Comparison of ENCODE assay signal across 15 cellular contexts in the genomic region with DNA sequence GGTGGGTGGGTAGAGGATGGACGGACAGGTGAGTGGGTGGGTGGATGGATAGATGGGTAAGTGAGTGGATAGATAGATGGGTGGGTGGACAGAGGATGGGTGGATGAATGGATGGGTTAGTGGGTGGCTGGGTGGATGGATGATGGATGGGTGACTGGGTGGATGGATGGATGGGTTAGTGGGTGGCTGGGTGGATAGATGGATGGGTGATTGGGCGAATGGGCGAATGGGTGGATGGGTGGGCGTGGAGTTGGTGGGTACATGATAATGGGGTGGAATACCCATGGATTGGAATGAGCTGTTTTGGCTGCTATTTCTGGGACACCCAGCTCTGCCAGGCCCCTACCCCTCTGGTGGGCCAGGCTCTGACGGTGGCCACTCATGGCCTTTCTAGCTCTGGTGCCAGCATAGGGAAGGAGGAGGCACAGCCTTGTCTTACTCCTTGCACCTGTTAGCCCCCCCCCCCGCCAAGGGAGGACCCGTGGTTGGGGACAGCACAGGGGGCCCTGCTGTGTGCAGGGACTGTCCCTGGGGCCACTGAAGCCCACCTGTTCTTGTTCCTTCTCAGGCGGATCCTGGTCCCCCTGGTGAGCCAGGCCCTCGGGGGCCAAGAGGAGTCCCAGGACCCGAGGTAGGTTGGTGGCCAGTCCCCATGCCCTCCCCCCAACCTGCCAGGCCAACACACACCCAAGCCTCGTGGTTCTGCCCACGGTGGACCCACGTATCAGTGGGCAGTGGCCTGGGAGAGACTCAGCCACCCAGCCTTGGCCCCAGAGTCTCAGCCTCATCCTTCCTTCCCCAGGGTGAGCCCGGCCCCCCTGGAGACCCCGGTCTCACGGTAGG. TPM values are rescaled to one million over a fixed set of nuclear protein-coding genes. Genes with fewer than 3 reads are reported as not detected.
A peak's percentile ranks its signal among the peaks of the same experiment; 100 is the strongest.
DNase-seq lines count a peak whose midpoint lies in the region; ATAC-seq and TF ChIP-seq lines count a peak whose summit lies in the region.
"Had no signal": no experiment of that assay in that cellular context is flagged by ENCODE, and none has a peak within 500 bp of the region (broad histone marks: within the 10 kb centered on the region; RNA-seq: fewer than 3 reads in every experiment).

No MANE protein-coding gene starts in this region.

- POLR2A ChIA-PET in IMR-90 (lab: Charles Lee; ENCODE audit: unreplicated experiment): no interaction called here

- intact Hi-C loops in IMR-90 (cut with micrococcal nuclease): no loop called here
- intact Hi-C loops in left cardiac atrium (cut with DNase I): no loop called here
- intact Hi-C loops in psoas muscle (cut with DNase I): no loop called here

- ATAC-seq in activated CD4-positive, CD25-positive, alpha-beta regulatory T cell treated with anti-CD3 and anti-CD28 coated beads, Interleukin-2, amount 50 U/mL, for 24 hours: no peak
- ATAC-seq in IMR-90 (ENCODE audit: low read depth): no peak
- ATAC-seq in left cardiac atrium: no peak
- no peak for ATAC-seq in psoas muscle
- no peak for ATAC-seq in stimulated activated naive CD8-positive, alpha-beta T cell treated with anti-CD3 and anti-CD28 coated beads, Interleukin-15, Interleukin-2, amounts not matched to agents 100 U/mL and 50 U/mL, for 24 hours

- H3K4me3 ChIP-seq in IMR-90 (ENCODE audit: insufficient read depth, low read depth, low read length) (no peak overlapping the region), psoas muscle (no peak overlapping the region)

- dilution Hi-C loops in IMR-90 (cut with HindIII; ENCODE audit: low sequenced_read_pairs, unreplicated experiment): no loop called here

- peak overlapping the region; percentile 37 for H2BK5ac ChIP-seq in IMR-90 (ENCODE audit: low read depth, low read length, poor library complexity, severe bottlenecking)

- TF ChIP-seq RAD21 in IMR-90 (IDR thresholded peaks at IDR 0.05; ENCODE audit: low read length): no peak

- no peak overlapping the region for H4K91ac ChIP-seq in IMR-90 (ENCODE audit: insufficient read depth, low read depth, low read length)

- H2AFZ ChIP-seq in IMR-90 (replicated peaks; ENCODE audit: low read length, poor library complexity): peak overlapping the region; percentile 49

- TF ChIP-seq CTCF in IMR-90 (conservative IDR thresholded peaks at IDR 0.05; ENCODE audit: low read depth, low read length) (no peak), psoas muscle (IDR thresholded peaks at IDR 0.05) (no peak)

- WGBS in IMR-90 (ENCODE audit: extremely low coverage in 2 of 2, insufficient read length in 1 of 2), 2 experiments: 93 to 100% methylated on average over 2 to 5 of the region's 16 CpGs
- 78 to 93% (median 83%) methylated on average over 16 of the region's 16 CpGs for WGBS in psoas muscle, 3 donors

- no peak overlapping the region for H3K14ac ChIP-seq in IMR-90 (replicated peaks; ENCODE audit: low read depth, low read length)

- CTCF ChIA-PET in IMR-90 (lab: Yijun Ruan, JAX): no interaction called here

- H2BK15ac ChIP-seq in IMR-90 (ENCODE audit: low read depth, low read length): no peak overlapping the region

- H4K5ac ChIP-seq in IMR-90 (ENCODE audit: low read depth, low read length): no peak overlapping the region

- H3K4me1 ChIP-seq in IMR-90 (ENCODE audit: control insufficient read depth, insufficient read depth, low read length) (peaks cover 9% of the 10 kb centered on the region; the same call in 1 of the 2 replicates), psoas muscle (no peaks in the 10 kb centered on the region)

- H3K23ac ChIP-seq in IMR-90 (ENCODE audit: low read depth, low read length): no peak overlapping the region

- in situ Hi-C loops in IMR-90 (cut with MboI; ENCODE audit: low sequenced_read_pairs): no loop called here

- H4K20me1 ChIP-seq in IMR-90 (ENCODE audit: insufficient read depth, low read length): peaks cover 98% of the 10 kb centered on the region

- no peak overlapping the region for H3K18ac ChIP-seq in IMR-90 (ENCODE audit: low read depth, low read length)

- H3K27me3 ChIP-seq in IMR-90 (ENCODE audit: control insufficient read depth, insufficient read depth, low read length) (no peaks in the 10 kb centered on the region), psoas muscle (ENCODE audit: insufficient read depth in 3 of 3, low read length in 2 of 3) (peaks cover 0 to 9% (median 0%) of the 10 kb centered on the region in 3 donors)

- H3K9me3 ChIP-seq in IMR-90 (ENCODE audit: control insufficient read depth, insufficient read depth, low read length) (no peaks in the 10 kb centered on the region), psoas muscle (no peaks in the 10 kb centered on the region)

- no peak overlapping the region for H3K56ac ChIP-seq in IMR-90 (ENCODE audit: extremely low read depth, insufficient read depth, low read length)

- BruUV-seq in IMR-90 (replicated peaks; lab: Mats Ljungman, UMichigan): no TSS peak

- 0 out of 2 replicates have a peak, but pooled peaks have one; percentile 1 for TF ChIP-seq POLR2A in IMR-90 (IDR thresholded peaks at IDR 0.05; ENCODE audit: low read depth, low read length)

- peak overlapping the region; percentile 23; the same call in 1 of the 2 replicates for H2BK120ac ChIP-seq in IMR-90 (ENCODE audit: low read depth, low read length)

- peaks cover 99% of the 10 kb centered on the region for H3K36me3 ChIP-seq in IMR-90 (ENCODE audit: control insufficient read depth, insufficient read depth, low read length)
- H3K36me3 ChIP-seq in psoas muscle (ENCODE audit: insufficient read depth in 1 of 2, low read depth in 1 of 2): peaks cover 0 to 28% of the 10 kb centered on the region in 2 donors

- H3K79me1 ChIP-seq in IMR-90 (ENCODE audit: low read depth in 1 of 2, low read length in 2 of 2): peaks cover 17 to 92% of the 10 kb centered on the region in 2 experiments

- H3K27ac ChIP-seq in IMR-90 (ENCODE audit: insufficient read depth, low read length): no peak overlapping the region
- H3K27ac ChIP-seq in psoas muscle: no peak overlapping the region

- no peak overlapping the region for H2AK9ac ChIP-seq in IMR-90 (replicated peaks; ENCODE audit: low read depth, low read length, poor library complexity)

- no peak overlapping the region for H3K4me2 ChIP-seq in IMR-90 (ENCODE audit: low read depth, low read length)

- H3K4ac ChIP-seq in IMR-90 (ENCODE audit: low read depth, low read length): no peak overlapping the region

- H2AK5ac ChIP-seq in IMR-90 (ENCODE audit: low read depth, low read length): peak overlapping the region; percentile 1; the same call in 1 of the 2 replicates

- H3K9ac ChIP-seq in IMR-90 (ENCODE audit: low read depth, low read length): no peak overlapping the region

- no peak overlapping the region for H4K8ac ChIP-seq in IMR-90 (ENCODE audit: low read depth in 2 of 2, low read length in 2 of 2)

- H3K9me1 ChIP-seq in IMR-90 (ENCODE audit: insufficient read depth, low read length): peaks cover 26% of the 10 kb centered on the region

- H2BK20ac ChIP-seq in IMR-90 (ENCODE audit: low read depth, low read length): 0 out of 2 replicates have a peak overlapping the region, but pooled peaks have one; percentile 35

- DNase-seq in activated CD4-positive, CD25-positive, alpha-beta regulatory T cell treated with anti-CD3 and anti-CD28 coated beads, Interleukin-2, amount 50 U/mL, for 72 hours: peak; percentile 19
- DNase-seq in IMR-90: no peak
- peak; percentile 13 for DNase-seq in left cardiac atrium
- DNase-seq in psoas muscle: peak; percentile 14 to 37
- no peak for DNase-seq in stimulated activated naive CD8-positive, alpha-beta T cell treated with anti-CD3 and anti-CD28 coated beads, Interleukin-15, Interleukin-2, amounts not matched to agents 100 U/mL and 50 U/mL, for 24 hours
- DNase-seq in NCI-H1694 (lab: John Stamatoyannopoulos, UW): no peak
- no peak for DNase-seq in cerebellum (ENCODE audit: low spot score)
- DNase-seq: activated CD4-positive, alpha-beta T cell treated with anti-CD3 and anti-CD28 coated beads, Interleukin-2, amount 50 U/mL, for 1 hour; caudate nucleus; COR-L47; immature natural killer cell; NCI-H2081 treated with DMSO at 0.1 percent for 48 hours; NCI-H82; stimulated activated CD4-positive, alpha-beta T cell treated with anti-CD3 and anti-CD28 coated beads, Interleukin-2, amount 100 ng/mL, for 48 hours had no signal

TF ChIP-seq in IMR-90, 13 proteins besides CTCF, POLR2A, EP300 and RAD21 (continues in another document):
- TF ChIP-seq RCOR1 (IDR thresholded peaks at IDR 0.05; ENCODE audit: insufficient replicate concordance, low read length): no peak
- no peak for TF ChIP-seq SMC3 (IDR thresholded peaks at IDR 0.05; ENCODE audit: low read depth, low read length)
- no peak for TF ChIP-seq CHD1 (IDR thresholded peaks at IDR 0.05; ENCODE audit: low read depth, low read length)
- no peak for TF ChIP-seq MAZ (IDR thresholded peaks at IDR 0.05; ENCODE audit: borderline replicate concordance, low read depth, low read length)
- TF ChIP-seq RFX5 (IDR thresholded peaks at IDR 0.05; ENCODE audit: low read depth, low read length): no peak
- TF ChIP-seq BHLHE40 (IDR thresholded peaks at IDR 0.05; ENCODE audit: low read depth, low read length): no peak
- no peak for TF ChIP-seq MAFK (IDR thresholded peaks at IDR 0.05; ENCODE audit: low read depth, low read length)

RNA-seq across cellular contexts. Expression of a gene that starts 26.4 kb away (rescaled TPM):
- total RNA-seq in IMR-90 (2012; rRNA removed): 208 and 222 TPM in 2 replicates
- polyA plus RNA-seq in IMR-90 (2012; rRNA removed): 1,065 and 1,165 TPM in 2 replicates
- 753 and 1,846 TPM in 2 replicates for polyA plus RNA-seq in IMR-90 (2012; cell fraction: cytosol; rRNA removed)
- polyA plus RNA-seq in IMR-90 (2012; cell fraction: nucleus; rRNA removed; ENCODE audit: low replicate concordance): 2,830 and 5,552 TPM in 2 replicates
- 100 to 1,000 TPM; 330 to 350 TPM for total RNA-seq in left cardiac atrium
- 100 to 1,000 TPM in 2 of 4 donors, 10 to 100 TPM in 2; 56.2 to 122 (median 90.4) TPM for total RNA-seq in psoas muscle
- polyA plus RNA-seq in psoas muscle: 10 to 100 TPM; 29.8 to 58.8 (median 47.1) TPM
- 60.3 TPM for total RNA-seq in cerebellum

RNA-seq across cellular contexts. Expression of a gene that starts 31.1 kb away (rescaled TPM):
- total RNA-seq in IMR-90 (2012; rRNA removed): not detected in 2 replicates
- 0.19 and 0.55 TPM in 2 replicates for polyA plus RNA-seq in IMR-90 (2012; rRNA removed)
- polyA plus RNA-seq in IMR-90 (2012; cell fraction: cytosol; rRNA removed): 0.16 and 0.28 TPM in 2 replicates
- 2.0 and 4.9 TPM in 2 replicates for polyA plus RNA-seq in IMR-90 (2012; cell fraction: nucleus; rRNA removed; ENCODE audit: low replicate concordance)
- total RNA-seq in left cardiac atrium: 1 to 10 TPM in 1 of 2 donors, under 1 TPM in 1; 0.68 to 1.6 TPM
- total RNA-seq in psoas muscle: 1 to 10 TPM in 1 of 4 donors, under 1 TPM in 1, not detected in 2; 0.16 to 2.0 TPM
- polyA plus RNA-seq in psoas muscle: under 1 TPM in 2 of 3 donors, not detected in 1; 0.03 to 0.09 TPM
- 0.73 TPM for total RNA-seq in cerebellum
- polyA plus RNA-seq: immature natural killer cell had no signal

RNA-seq across cellular contexts. Expression of a gene that starts 60.0 kb away (rescaled TPM):
- total RNA-seq in IMR-90 (2012; rRNA removed) (3.1 and 3.8 TPM in 2 replicates), left cardiac atrium (10 to 100 TPM in 1 of 2 donors, 1 to 10 TPM in 1; 10.0 to 11.0 TPM), psoas muscle (1 to 10 TPM; 1.9 to 4.6 (median 3.2) TPM), cerebellum (6.0 TPM)
- polyA plus RNA-seq in IMR-90 (2012; rRNA removed) (17.2 and 23.4 TPM in 2 replicates), psoas muscle (1 to 10 TPM; 3.7 to 6.0 (median 4.6) TPM)
- polyA plus RNA-seq in IMR-90 (2012; cell fraction: cytosol; rRNA removed): 28.0 and 38.2 TPM in 2 replicates
- polyA plus RNA-seq in IMR-90 (2012; cell fraction: nucleus; rRNA removed; ENCODE audit: low replicate concordance): 19.7 and 57.2 TPM in 2 replicates

Comparison
In these comparisons a context has a peak if more than half of its experiments do, and no peak if none do; other contexts are left out.
1. DNase-seq: peak in activated CD4-positive, CD25-positive, alpha-beta regulatory T cell treated with anti-CD3 and anti-CD28 coated beads, Interleukin-2, amount 50 U/mL, for 72 hours (single experiment), left cardiac atrium (single experiment) and psoas muscle (2 of 2); none in IMR-90 (single experiment), stimulated activated naive CD8-positive, alpha-beta T cell treated with anti-CD3 and anti-CD28 coated beads, Interleukin-15, Interleukin-2, amounts not matched to agents 100 U/mL and 50 U/mL, for 24 hours (single experiment), NCI-H1694 (single experiment) and cerebellum (single experiment).